Comparison of ENCODE assay signal across 15 cellular contexts in the genomic region with DNA sequence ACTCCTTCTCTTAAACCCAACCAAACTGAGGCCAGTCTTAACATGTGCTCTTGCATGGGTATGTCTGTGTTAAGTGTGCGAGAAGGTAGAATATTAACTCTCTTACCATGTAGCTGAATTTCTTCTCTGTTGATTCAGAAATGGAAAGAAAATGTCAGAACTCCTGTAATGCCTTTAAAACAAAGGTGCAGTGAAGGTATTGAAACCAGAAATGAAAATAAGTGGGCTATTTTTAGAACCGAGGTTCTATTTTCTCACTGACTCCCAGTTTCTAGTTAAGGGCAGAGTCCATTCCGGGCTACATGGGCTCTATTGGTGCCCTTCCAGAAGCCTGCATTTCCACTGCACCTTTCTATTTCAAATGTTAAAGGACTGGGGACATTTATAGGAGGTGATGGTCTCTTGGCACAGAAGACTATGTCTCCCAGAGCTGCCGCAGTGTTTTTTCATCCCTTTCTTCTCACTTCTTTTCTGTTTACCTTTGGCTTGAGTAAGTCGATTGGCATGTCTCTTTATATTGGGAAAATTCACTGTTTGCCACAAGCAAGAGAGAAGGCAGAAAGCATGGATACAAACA.
DNase-seq lines count a peak whose midpoint lies in the region; ATAC-seq lines count a peak whose summit lies in the region.
"Had no signal": no experiment of that assay in that cellular context is flagged by ENCODE, and none has a peak within 500 bp of the region (broad histone marks: within the 10 kb centered on the region; RNA-seq: fewer than 3 reads in every experiment).

No MANE protein-coding gene starts in this region.

- H3K27me3 Mint-ChIP-seq in activated CD8-positive, alpha-beta T cell treated with anti-CD3 and anti-CD28 coated beads, Interleukin-2, amount 10 ng/mL, durations not matched to agents 7 days and 5 days (ENCODE audit: low read depth), result no peaks in the 10 kb centered on the region

- CTCF ChIA-PET in activated CD8-positive, alpha-beta T cell treated with anti-CD3 and anti-CD28 coated beads, Interleukin-2, amount 10 ng/mL, durations not matched to agents 7 days and 5 days (lab: Charles Lee), result no interaction called here

- ATAC-seq in GM18519 (IDR thresholded peaks at IDR 0.05; ENCODE audit: low FRiP score, unreplicated experiment) (peak; percentile 57), GM21423 (IDR thresholded peaks at IDR 0.05; ENCODE audit: unreplicated experiment) (peak; percentile 66), HG03108 (IDR thresholded peaks at IDR 0.05; ENCODE audit: unreplicated experiment) (peak; percentile 61)
- ATAC-seq in activated CD8-positive, alpha-beta T cell treated with anti-CD3 and anti-CD28 coated beads, Interleukin-2, amount 10 ng/mL, durations not matched to agents 7 days and 5 days, result no peak

- H3K36me3 Mint-ChIP-seq in activated CD8-positive, alpha-beta T cell treated with anti-CD3 and anti-CD28 coated beads, Interleukin-2, amount 10 ng/mL, durations not matched to agents 7 days and 5 days (ENCODE audit: low read depth), result no peaks in the 10 kb centered on the region
- H3K36me3 Mint-ChIP-seq: memory B cell had no signal

- no peak overlapping the region for H3K27ac Mint-ChIP-seq in activated CD8-positive, alpha-beta T cell treated with anti-CD3 and anti-CD28 coated beads, Interleukin-2, amount 10 ng/mL, durations not matched to agents 7 days and 5 days
- H3K27ac Mint-ChIP-seq: memory B cell had no signal

- in situ Hi-C loops in HAP-1 (cut with MboI; ENCODE audit: low sequenced_read_pairs), result no loop called here

- no peaks in the 10 kb centered on the region for H3K4me1 Mint-ChIP-seq in activated CD8-positive, alpha-beta T cell treated with anti-CD3 and anti-CD28 coated beads, Interleukin-2, amount 10 ng/mL, durations not matched to agents 7 days and 5 days (ENCODE audit: low read depth)
- H3K4me1 Mint-ChIP-seq: memory B cell had no signal

- H3K36me3 ChIP-seq in HAP-1 (replicated peaks), result no peaks in the 10 kb centered on the region
- H3K36me3 ChIP-seq: BLaER1 had no signal

- H3K4me3 ChIP-seq in HAP-1, result no peak overlapping the region
- H3K4me3 ChIP-seq: BLaER1, SK-N-MC had no signal

- no peaks in the 10 kb centered on the region for H3K4me1 ChIP-seq in HAP-1
- H3K4me1 ChIP-seq: BLaER1 had no signal

- H3K27me3 ChIP-seq in HAP-1 (ENCODE audit: low read depth), result 0 out of 2 replicates have a peak, but pooled peaks cover 3% of the 10 kb centered on the region
- H3K27me3 ChIP-seq: BLaER1 had no signal

- H3K4me3 Mint-ChIP-seq in activated CD8-positive, alpha-beta T cell treated with anti-CD3 and anti-CD28 coated beads, Interleukin-2, amount 10 ng/mL, durations not matched to agents 7 days and 5 days, result no peak overlapping the region
- H3K4me3 Mint-ChIP-seq: memory B cell had no signal

- H3K9me3 Mint-ChIP-seq in activated CD8-positive, alpha-beta T cell treated with anti-CD3 and anti-CD28 coated beads, Interleukin-2, amount 10 ng/mL, durations not matched to agents 7 days and 5 days (ENCODE audit: insufficient read depth), result no peaks in the 10 kb centered on the region
- H3K9me3 Mint-ChIP-seq: memory B cell had no signal

- no peaks in the 10 kb centered on the region for H3K9me3 ChIP-seq in HAP-1
- H3K9me3 ChIP-seq: BLaER1 had no signal

- peak; percentile 1 for DNase-seq in iris pigment epithelial cell (ENCODE audit: low read depth)
- DNase-seq in HAP-1 (ENCODE audit: low spot score in 2 of 2), result no peak
- DNase-seq in NCI-H1092 (lab: John Stamatoyannopoulos, UW), result no peak
- DNase-seq in activated CD8-positive, alpha-beta T cell treated with anti-CD3 and anti-CD28 coated beads, Interleukin-2, amount 10 ng/mL, durations not matched to agents 7 days and 5 days, result no peak
- no peak for DNase-seq in iPS-NIHi11 (ENCODE audit: low spot score)
- DNase-seq: activated CD4-positive, alpha-beta T cell treated with anti-CD3 and anti-CD28 coated beads for 4 hours; foreskin melanocyte; MV-4-11; NCI-H510A treated with DMSO at 0.1 percent for 48 hours had no signal

- POLR2A ChIA-PET in activated CD8-positive, alpha-beta T cell treated with anti-CD3 and anti-CD28 coated beads, Interleukin-2, amount 10 ng/mL, durations not matched to agents 7 days and 5 days (lab: Charles Lee), result no interaction called here
